In genomic region chr22:23751441-23751996, GRCh38 we compare ENCODE assay signal across 1 cellular context.
TF ChIP-seq lines count a peak whose summit lies in the region.

No MANE protein-coding gene starts in this region.

TF ChIP-seq in HCT116, 20 proteins besides CTCF, POLR2A, EP300 and RAD21 (continued from another document):
- no peak for TF ChIP-seq ZBTB33 (IDR thresholded peaks at IDR 0.05; ENCODE audit: extremely low read depth, insufficient replicate concordance, low read length)
- TF ChIP-seq CEBPB (IDR thresholded peaks at IDR 0.05; ENCODE audit: low read depth): no peak
- TF ChIP-seq JUND (IDR thresholded peaks at IDR 0.05): no peak
- no peak for TF ChIP-seq ELF1 (IDR thresholded peaks at IDR 0.05; ENCODE audit: borderline replicate concordance, low read depth)
- peak; percentile 64 for TF ChIP-seq YY1 (IDR thresholded peaks at IDR 0.05; ENCODE audit: extremely low read depth, insufficient replicate concordance, low read depth, low read length)
